Comparison of ENCODE assay signal across 9 cellular contexts in genomic region chr6:138160329-138161117, GRCh38. TPM values are rescaled to one million over a fixed set of nuclear protein-coding genes. Genes with fewer than 3 reads are reported as not detected.
A peak's percentile ranks its signal among the peaks of the same experiment; 100 is the strongest.
DNase-seq lines count a peak whose midpoint lies in the region; ATAC-seq and TF ChIP-seq lines count a peak whose summit lies in the region.
"Had no signal": no experiment of that assay in that cellular context is flagged by ENCODE, and none has a peak within 500 bp of the region (broad histone marks: within the 10 kb centered on the region; RNA-seq: fewer than 3 reads in every experiment).

No MANE protein-coding gene starts in this region.

- no peak overlapping the region for H3K4ac ChIP-seq in mesendoderm (ENCODE audit: low read depth, low read length)

- H2BK5ac ChIP-seq in mesendoderm (ENCODE audit: low read length) = no peak overlapping the region

- no peak overlapping the region for H3K9ac ChIP-seq in BLaER1
- H3K9ac ChIP-seq in mesendoderm (ENCODE audit: low read length) = no peak overlapping the region

- no peak overlapping the region for H3K27ac Mint-ChIP-seq in activated CD8-positive, alpha-beta T cell treated with anti-CD3 and anti-CD28 coated beads, Interleukin-2, amount 10 ng/mL, durations not matched to agents 7 days and 5 days

- H3K36me3 ChIP-seq in BLaER1 (no peaks in the 10 kb centered on the region), HEK293 (ENCODE audit: control insufficient read depth in 2 of 2, insufficient read depth in 1 of 2, low read length in 2 of 2) (no peaks in the 10 kb centered on the region), mesendoderm (ENCODE audit: control insufficient read depth, insufficient read depth, low read length) (no peaks in the 10 kb centered on the region), gastrocnemius medialis (no peaks in the 10 kb centered on the region)

- H3K9me3 ChIP-seq in BLaER1 (no peaks in the 10 kb centered on the region), HEK293 (ENCODE audit: control insufficient read depth, insufficient read depth, low read depth, low read length) (no peaks in the 10 kb centered on the region), gastrocnemius medialis (no peaks in the 10 kb centered on the region)

- no peaks in the 10 kb centered on the region for H3K36me3 Mint-ChIP-seq in activated CD8-positive, alpha-beta T cell treated with anti-CD3 and anti-CD28 coated beads, Interleukin-2, amount 10 ng/mL, durations not matched to agents 7 days and 5 days (ENCODE audit: low read depth)

- no peaks in the 10 kb centered on the region for H3K79me1 ChIP-seq in mesendoderm (ENCODE audit: low read length)

- H3K27me3 Mint-ChIP-seq in activated CD8-positive, alpha-beta T cell treated with anti-CD3 and anti-CD28 coated beads, Interleukin-2, amount 10 ng/mL, durations not matched to agents 7 days and 5 days (ENCODE audit: low read depth) = peaks cover 48% of the 10 kb centered on the region

- H3K4me3 ChIP-seq in BLaER1 (no peak overlapping the region), HEK293 (ENCODE audit: low read depth, low read length) (no peak overlapping the region), mesendoderm (ENCODE audit: low read length) (no peak overlapping the region), gastrocnemius medialis (peak overlapping the region in 1 of 4 donors; percentile 42)

- CTCF ChIA-PET in HEK293 (lab: Yijun Ruan, JAX) = interaction anchor here (0.6 to 0.9 kb wide), 7 partner anchors 15 to 348 kb away, joined by 3 to 4 read pairs (median 3); no protein-coding TSS in a partner anchor
- CTCF ChIA-PET in activated CD8-positive, alpha-beta T cell treated with anti-CD3 and anti-CD28 coated beads, Interleukin-2, amount 10 ng/mL, durations not matched to agents 7 days and 5 days (lab: Charles Lee) = interaction anchor here (1.0 to 1.7 kb wide), 2 partner anchors 44 to 45 kb away, joined by 4 to 5 read pairs; no protein-coding TSS in a partner anchor
- CTCF ChIA-PET in HEK293T (lab: Yijun Ruan, JAX) = interaction anchor here (1.0 kb wide), 1 partner anchor 44 kb away, joined by 3 read pairs; no protein-coding TSS in a partner anchor

- no peak overlapping the region for H4K8ac ChIP-seq in mesendoderm (ENCODE audit: low read depth, low read length)

- in situ Hi-C loops in gastrocnemius medialis (cut with MboI; ENCODE audit: low sequenced_read_pairs in 4 of 4) = no loop called here

- H2AK5ac ChIP-seq in mesendoderm (ENCODE audit: low read length) = no peak overlapping the region

- H3K56ac ChIP-seq in mesendoderm (ENCODE audit: low read length) = peak overlapping the region; percentile 87

- no peaks in the 10 kb centered on the region for H3K79me2 ChIP-seq in mesendoderm (ENCODE audit: control insufficient read depth, insufficient read depth, low read length)

- no peak for DNase-seq in activated CD8-positive, alpha-beta T cell treated with anti-CD3 and anti-CD28 coated beads, Interleukin-2, amount 10 ng/mL, durations not matched to agents 7 days and 5 days
- DNase-seq in mesendoderm = peak; percentile 4
- no peak for DNase-seq in gastrocnemius medialis
- no peak for DNase-seq in HEK293T (ENCODE audit: extremely low spot score)
- DNase-seq in CD1c-positive myeloid dendritic cell (ENCODE audit: extremely low spot score) = no peak
- DNase-seq: GDM1 had no signal

- H3K9me3 Mint-ChIP-seq in activated CD8-positive, alpha-beta T cell treated with anti-CD3 and anti-CD28 coated beads, Interleukin-2, amount 10 ng/mL, durations not matched to agents 7 days and 5 days (ENCODE audit: insufficient read depth) = no peaks in the 10 kb centered on the region

- H3K4me2 ChIP-seq in BLaER1 (peak overlapping the region; percentile 97), mesendoderm (ENCODE audit: low read length) (peak overlapping the region; percentile 72)

- H2BK120ac ChIP-seq in mesendoderm (ENCODE audit: low read depth, low read length) = no peak overlapping the region

- no peak for TF ChIP-seq POLR2A in gastrocnemius medialis (IDR thresholded peaks at IDR 0.05)

- H3K4me1 Mint-ChIP-seq in activated CD8-positive, alpha-beta T cell treated with anti-CD3 and anti-CD28 coated beads, Interleukin-2, amount 10 ng/mL, durations not matched to agents 7 days and 5 days (ENCODE audit: low read depth) = peaks cover 12% of the 10 kb centered on the region

- H3K18ac ChIP-seq in mesendoderm (ENCODE audit: low read length) = no peak overlapping the region

- no peak overlapping the region for H4K5ac ChIP-seq in mesendoderm (ENCODE audit: low read length)

- H3K4me3 Mint-ChIP-seq in activated CD8-positive, alpha-beta T cell treated with anti-CD3 and anti-CD28 coated beads, Interleukin-2, amount 10 ng/mL, durations not matched to agents 7 days and 5 days = peak overlapping the region; percentile 58

- H4K20me1 ChIP-seq in BLaER1 = peaks cover 14% of the 10 kb centered on the region; the same call in 1 of the 2 replicates

- WGBS in mesendoderm (ENCODE audit: extremely low coverage, insufficient coverage, low lambda C conversion rate) = no CpG with 5 or more reads among the region's 12 CpGs

- POLR2A ChIA-PET in HEK293 (lab: Yijun Ruan, JAX) (no interaction called here), HEK293T (lab: Yijun Ruan, JAX) (interaction anchor here (1.2 kb wide), 1 partner anchor 35 kb away, joined by 3 read pairs; no protein-coding TSS in a partner anchor)
- POLR2A ChIA-PET in activated CD8-positive, alpha-beta T cell treated with anti-CD3 and anti-CD28 coated beads, Interleukin-2, amount 10 ng/mL, durations not matched to agents 7 days and 5 days (lab: Charles Lee) = no interaction called here

- H3K27me3 ChIP-seq in BLaER1 (peaks cover 59% of the 10 kb centered on the region), mesendoderm (ENCODE audit: insufficient read depth, low read length, poor library complexity) (peaks cover 3% of the 10 kb centered on the region), gastrocnemius medialis (peaks cover 15 to 44% (median 16%) of the 10 kb centered on the region in 3 donors)

- H3K27ac ChIP-seq in BLaER1 (no peak overlapping the region), HEK293 (ENCODE audit: extremely low read depth, low read depth, low read length) (no peak overlapping the region), mesendoderm (ENCODE audit: low read depth, low read length) (no peak overlapping the region), gastrocnemius medialis (no peak overlapping the region)

- H2BK15ac ChIP-seq in mesendoderm (replicated peaks; ENCODE audit: low read depth) = no peak overlapping the region

- TF ChIP-seq CTCF in HEK293 (tag by site-specific recombination; IDR thresholded peaks at IDR 0.05) (no peak), gastrocnemius medialis (IDR thresholded peaks at IDR 0.05 in 4 of 5, conservative IDR thresholded peaks at IDR 0.05 in 1 of 5) (no peak)

- intact Hi-C loops in gastrocnemius medialis (cut with DNase I; ENCODE audit: low total_unique reads) = no loop called here

- H3K4me1 ChIP-seq in BLaER1 (peaks cover 15% of the 10 kb centered on the region), HEK293 (ENCODE audit: control insufficient read depth, insufficient read depth, low read length) (0 out of 2 replicates have a peak, but pooled peaks cover 2% of the 10 kb centered on the region), mesendoderm (ENCODE audit: control insufficient read depth, low read depth, low read length) (peaks cover 1% of the 10 kb centered on the region), gastrocnemius medialis (peaks cover 0 to 4% of the 10 kb centered on the region in 2 donors)

- no peak for ATAC-seq in activated CD8-positive, alpha-beta T cell treated with anti-CD3 and anti-CD28 coated beads, Interleukin-2, amount 10 ng/mL, durations not matched to agents 7 days and 5 days
- ATAC-seq in gastrocnemius medialis (no peak), GM21515 (IDR thresholded peaks at IDR 0.05; ENCODE audit: unreplicated experiment) (no peak)

- H3K23ac ChIP-seq in mesendoderm (ENCODE audit: low read length) = no peak overlapping the region

TF ChIP-seq in HEK293, 187 proteins besides CTCF, POLR2A, EP300 and RAD21:
- TF ChIP-seq ZNF324 (tag by site-specific recombination; IDR thresholded peaks at IDR 0.05) = no peak
- peak; percentile 97 for TF ChIP-seq MZF1 (tag by site-specific recombination; IDR thresholded peaks at IDR 0.05; ENCODE audit: borderline replicate concordance)

TF ChIP-seq in HEK293T, 16 proteins besides CTCF, POLR2A, EP300 and RAD21:
- TF ChIP-seq SUZ12 (IDR thresholded peaks at IDR 0.05) = no peak
- TF ChIP-seq ELF4 (IDR thresholded peaks at IDR 0.05) = no peak
- TF ChIP-seq FOXM1 (IDR thresholded peaks at IDR 0.05; ENCODE audit: borderline replicate concordance) = no peak
- TF ChIP-seq CTBP1 (IDR thresholded peaks at IDR 0.05; ENCODE audit: borderline replicate concordance) = no peak
- no peak for TF ChIP-seq BHLHE40 (IDR thresholded peaks at IDR 0.05; ENCODE audit: borderline replicate concordance)
- TF ChIP-seq HDGF (IDR thresholded peaks at IDR 0.05; ENCODE audit: borderline replicate concordance) = no peak

RNA-seq across cellular contexts. Expression of gene ARFGEF3, which starts 1.2 kb away (rescaled TPM):
- under 1 TPM; 0.05 to 0.08 TPM for total RNA-seq in activated CD8-positive, alpha-beta T cell treated with anti-CD3 and anti-CD28 coated beads, Interleukin-2, amount 10 ng/mL, durations not matched to agents 7 days and 5 days
- 8.2 TPM for polyA plus RNA-seq in mesendoderm (2013, experiment 1 of 2)
- polyA plus RNA-seq in mesendoderm (2013, experiment 2 of 2) = 8.0 TPM
- under 1 TPM; 0.40 to 0.78 (median 0.52) TPM for total RNA-seq in gastrocnemius medialis

RNA-seq across cellular contexts. Expression of gene PERP, which starts 53.3 kb away (rescaled TPM):
- 1 to 10 TPM; 3.8 to 3.9 TPM for total RNA-seq in activated CD8-positive, alpha-beta T cell treated with anti-CD3 and anti-CD28 coated beads, Interleukin-2, amount 10 ng/mL, durations not matched to agents 7 days and 5 days
- 82.2 TPM for polyA plus RNA-seq in mesendoderm (2013, experiment 1 of 2)
- 82.8 TPM for polyA plus RNA-seq in mesendoderm (2013, experiment 2 of 2)
- total RNA-seq in gastrocnemius medialis = 1 to 10 TPM; 1.5 to 3.1 (median 2.1) TPM

RNA-seq across cellular contexts. Expression of gene PBOV1, which starts 57.8 kb away (rescaled TPM):
- total RNA-seq in activated CD8-positive, alpha-beta T cell treated with anti-CD3 and anti-CD28 coated beads, Interleukin-2, amount 10 ng/mL, durations not matched to agents 7 days and 5 days = not detected
- not detected for polyA plus RNA-seq in mesendoderm (2013, experiment 1 of 2)
- polyA plus RNA-seq in mesendoderm (2013, experiment 2 of 2) = not detected
- total RNA-seq in gastrocnemius medialis = not detected
